ENCODE assay signal across 24 cellular contexts in the genomic region with DNA sequence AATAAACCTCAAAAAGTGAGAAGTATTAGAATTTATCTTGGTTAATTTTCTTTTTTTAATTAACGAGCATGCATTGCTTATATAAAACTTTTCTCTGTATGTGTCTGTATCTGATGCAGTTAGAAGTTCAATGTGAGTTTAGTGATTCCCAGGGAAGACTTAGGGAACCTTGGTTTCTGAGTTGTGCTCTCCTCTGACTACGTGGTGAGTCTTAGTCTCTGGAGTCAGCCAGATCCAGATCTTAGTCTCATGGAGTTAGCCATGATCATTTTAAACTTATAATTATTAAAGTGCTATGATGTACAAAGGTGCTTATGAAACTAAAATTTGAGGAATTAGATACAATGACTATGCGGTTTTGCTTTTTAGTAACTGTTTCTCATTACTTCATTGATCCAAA. TPM values are rescaled to one million over a fixed set of nuclear protein-coding genes. Genes with fewer than 3 reads are reported as not detected.
DNase-seq lines count a peak whose midpoint lies in the region; ATAC-seq and TF ChIP-seq lines count a peak whose summit lies in the region.
"Had no signal": no experiment of that assay in that cellular context is flagged by ENCODE, and none has a peak within 500 bp of the region (broad histone marks: within the 10 kb centered on the region; RNA-seq: fewer than 3 reads in every experiment).

No MANE protein-coding gene starts in this region.

- H3K9me3 ChIP-seq in Karpas-422 (ENCODE audit: low read length) (no peaks in the 10 kb centered on the region), RWPE2 (ENCODE audit: severe bottlenecking) (no peaks in the 10 kb centered on the region), endodermal cell (ENCODE audit: control insufficient read depth, low read length) (peaks cover 12% of the 10 kb centered on the region)

- 91% methylated on average over 3 of the region's 3 CpGs; no CpG with 5 or more reads in 1 of the 2 experiments for whole genome bisulfite sequencing in endodermal cell (ENCODE audit: insufficient coverage in 1 of 2, insufficient read length in 1 of 2), 2 experiments

- H3K9me3 Mint-ChIP-seq in endodermal cell (peaks cover 8% of the 10 kb centered on the region), type B pancreatic cell (no peaks in the 10 kb centered on the region)
- no peaks in the 10 kb centered on the region for H3K9me3 Mint-ChIP-seq in stimulated activated memory B cell treated with anti-CD40 and anti-IgM and Interleukin-4, amounts not matched to agents 10 μg/mL and 1 μg/mL and 100 μg/mL, for 72 hours
- H3K9me3 Mint-ChIP-seq: CD8-positive, alpha-beta T cell had no signal

- no peak overlapping the region for H2AFZ ChIP-seq in Karpas-422 (ENCODE audit: low read length)

- H3K27me3 Mint-ChIP-seq in endodermal cell (ENCODE audit: insufficient read depth) (no peaks in the 10 kb centered on the region), type B pancreatic cell (no peaks in the 10 kb centered on the region)
- peaks cover 11% of the 10 kb centered on the region for H3K27me3 Mint-ChIP-seq in stimulated activated memory B cell treated with anti-CD40 and anti-IgM and Interleukin-4, amounts not matched to agents 10 μg/mL and 1 μg/mL and 100 μg/mL, for 72 hours

- intact Hi-C loops in left colon (cut with DNase I, micrococcal nuclease): no loop called here

- H3K4me3 Mint-ChIP-seq in endodermal cell (no peak overlapping the region), type B pancreatic cell (no peak overlapping the region)
- no peak overlapping the region for H3K4me3 Mint-ChIP-seq in stimulated activated memory B cell treated with anti-CD40 and anti-IgM and Interleukin-4, amounts not matched to agents 10 μg/mL and 1 μg/mL and 100 μg/mL, for 72 hours
- H3K4me3 Mint-ChIP-seq: B cell; CD8-positive, alpha-beta T cell had no signal

- H3K27ac Mint-ChIP-seq in endodermal cell (peak overlapping the region; percentile 32), type B pancreatic cell (no peak overlapping the region)
- no peak overlapping the region for H3K27ac Mint-ChIP-seq in stimulated activated memory B cell treated with anti-CD40 and anti-IgM and Interleukin-4, amounts not matched to agents 10 μg/mL and 1 μg/mL and 100 μg/mL, for 72 hours
- H3K27ac Mint-ChIP-seq: B cell; CD8-positive, alpha-beta T cell had no signal

- peaks cover 44% of the 10 kb centered on the region for H3K4me1 ChIP-seq in Karpas-422 (ENCODE audit: low read length)
- peaks cover 37% of the 10 kb centered on the region for H3K4me1 ChIP-seq in RWPE2 (ENCODE audit: insufficient read depth, poor library complexity, severe bottlenecking)
- peaks cover 4% of the 10 kb centered on the region for H3K4me1 ChIP-seq in endodermal cell (ENCODE audit: control insufficient read depth, insufficient read depth, low read length)

- H3K36me3 Mint-ChIP-seq in endodermal cell (ENCODE audit: low read depth) (peaks cover 5% of the 10 kb centered on the region), type B pancreatic cell (peaks cover 4% of the 10 kb centered on the region)
- no peaks in the 10 kb centered on the region for H3K36me3 Mint-ChIP-seq in stimulated activated memory B cell treated with anti-CD40 and anti-IgM and Interleukin-4, amounts not matched to agents 10 μg/mL and 1 μg/mL and 100 μg/mL, for 72 hours
- H3K36me3 Mint-ChIP-seq: CD8-positive, alpha-beta T cell had no signal

- peaks cover 47% of the 10 kb centered on the region for H3K4me1 Mint-ChIP-seq in endodermal cell
- H3K4me1 Mint-ChIP-seq in type B pancreatic cell (ENCODE audit: unreplicated experiment): peaks cover 23% of the 10 kb centered on the region
- peaks cover 7% of the 10 kb centered on the region for H3K4me1 Mint-ChIP-seq in stimulated activated memory B cell treated with anti-CD40 and anti-IgM and Interleukin-4, amounts not matched to agents 10 μg/mL and 1 μg/mL and 100 μg/mL, for 72 hours

- no peaks in the 10 kb centered on the region for H3K27me3 ChIP-seq in Karpas-422 (ENCODE audit: low read length)
- H3K27me3 ChIP-seq in RWPE2 (ENCODE audit: insufficient read depth, poor library complexity, severe bottlenecking): no peaks in the 10 kb centered on the region
- no peaks in the 10 kb centered on the region for H3K27me3 ChIP-seq in endodermal cell (ENCODE audit: control insufficient read depth, insufficient read depth, low read length, poor library complexity, severe bottlenecking)

- no peak for DNase-seq in Karpas-422
- no peak for DNase-seq in RWPE2 (ENCODE audit: low spot score)
- no peak for DNase-seq in endodermal cell
- no peak for DNase-seq in left colon
- DNase-seq in type B pancreatic cell (ENCODE audit: extremely low spot score, unreplicated experiment): no peak
- no peak for DNase-seq in stimulated activated CD4-positive, alpha-beta T cell treated with anti-CD3 and anti-CD28 coated beads, Interleukin-2, amount 100 ng/mL, for 24 hours
- DNase-seq in NCI-H187 treated with DMSO at 0.1 percent for 48 hours (lab: John Stamatoyannopoulos, UW): no peak
- DNase-seq: CD8-positive, alpha-beta T cell; DND-41; HCEC 1CT; IMR-90; KG1; NCI-H1092; NCI-H1436; NCI-H187; NCI-H2171 treated with DMSO at 0.1 percent for 48 hours; NCI-H345; NCI-H524; NCI-H774; RPMI8226; SHP77 treated with DMSO at 0.1 percent for 48 hours had no signal

- no peak overlapping the region for H3K4me2 ChIP-seq in Karpas-422 (ENCODE audit: low read depth, low read length, poor library complexity, severe bottlenecking)

- H3K36me3 ChIP-seq in Karpas-422 (ENCODE audit: insufficient read depth, low read length) (no peaks in the 10 kb centered on the region), RWPE2 (ENCODE audit: low read depth) (no peaks in the 10 kb centered on the region; the same call in 1 of the 2 replicates), endodermal cell (ENCODE audit: control insufficient read depth, insufficient read depth, low read length) (no peaks in the 10 kb centered on the region)

- H3K27ac ChIP-seq in Karpas-422 (ENCODE audit: low read length) (peak overlapping the region; percentile 43), RWPE2 (ENCODE audit: poor library complexity, severe bottlenecking) (peak overlapping the region; percentile 23), endodermal cell (ENCODE audit: low read depth, low read length) (no peak overlapping the region)
- H3K27ac ChIP-seq: C4-2B had no signal

- TF ChIP-seq CTCF in RWPE2 (IDR thresholded peaks at IDR 0.05; ENCODE audit: poor library complexity, severe bottlenecking): no peak
- TF ChIP-seq CTCF in endodermal cell (conservative IDR thresholded peaks at IDR 0.05): no peak
- no peak for TF ChIP-seq CTCF in type B pancreatic cell (conservative IDR thresholded peaks at IDR 0.05)

- H3K9ac ChIP-seq in Karpas-422 (ENCODE audit: low read length) (no peak overlapping the region), endodermal cell (ENCODE audit: extremely low read depth, low read length, poor library complexity, severe bottlenecking) (no peak overlapping the region)

- H3K9me2 ChIP-seq in Karpas-422 (replicated peaks; ENCODE audit: insufficient read depth, low read length): no peaks in the 10 kb centered on the region

- ATAC-seq in RWPE2 (ENCODE audit: low read depth) (0 out of 3 replicates have a peak, but pooled peaks have one; percentile 17), left colon (peak; percentile 32)
- ATAC-seq in stimulated activated memory B cell treated with anti-CD40 and anti-IgM and Interleukin-4, amounts not matched to agents 10 μg/mL and 1 μg/mL and 100 μg/mL, for 72 hours: no peak
- ATAC-seq: CD8-positive, alpha-beta T cell had no signal

- no peaks in the 10 kb centered on the region for H4K20me1 ChIP-seq in Karpas-422 (ENCODE audit: insufficient read depth, low read depth, low read length)

- no peak overlapping the region for H3K4me3 ChIP-seq in Karpas-422 (ENCODE audit: low read length)
- H3K4me3 ChIP-seq in RWPE2 (ENCODE audit: severe bottlenecking): no peak overlapping the region
- H3K4me3 ChIP-seq in endodermal cell (ENCODE audit: low read length): no peak overlapping the region

- peaks cover 56% of the 10 kb centered on the region for H3K79me2 ChIP-seq in Karpas-422 (ENCODE audit: low read length)

RNA-seq across cellular contexts. Expression of gene KANK1, which starts 51.7 kb away (rescaled TPM):
- total RNA-seq in Karpas-422 (2014; rRNA removed; shearing (Covaris generic); ENCODE audit: low replicate concordance): 78.7 and 82.5 TPM in 2 replicates
- total RNA-seq in endodermal cell: 10 to 100 TPM; 29.4 to 42.7 TPM
- 11.8 TPM for polyA plus RNA-seq in endodermal cell (2013, experiment 1 of 2)
- polyA plus RNA-seq in endodermal cell (2013, experiment 2 of 2): 11.0 TPM
- 10 to 100 TPM; 29.1 to 30.2 TPM for total RNA-seq in left colon
- total RNA-seq in type B pancreatic cell (ENCODE audit: low replicate concordance): 54.6 and 68.3 TPM in 2 replicates
